8 cellular contexts compared by ENCODE assay signal in the genomic region with DNA sequence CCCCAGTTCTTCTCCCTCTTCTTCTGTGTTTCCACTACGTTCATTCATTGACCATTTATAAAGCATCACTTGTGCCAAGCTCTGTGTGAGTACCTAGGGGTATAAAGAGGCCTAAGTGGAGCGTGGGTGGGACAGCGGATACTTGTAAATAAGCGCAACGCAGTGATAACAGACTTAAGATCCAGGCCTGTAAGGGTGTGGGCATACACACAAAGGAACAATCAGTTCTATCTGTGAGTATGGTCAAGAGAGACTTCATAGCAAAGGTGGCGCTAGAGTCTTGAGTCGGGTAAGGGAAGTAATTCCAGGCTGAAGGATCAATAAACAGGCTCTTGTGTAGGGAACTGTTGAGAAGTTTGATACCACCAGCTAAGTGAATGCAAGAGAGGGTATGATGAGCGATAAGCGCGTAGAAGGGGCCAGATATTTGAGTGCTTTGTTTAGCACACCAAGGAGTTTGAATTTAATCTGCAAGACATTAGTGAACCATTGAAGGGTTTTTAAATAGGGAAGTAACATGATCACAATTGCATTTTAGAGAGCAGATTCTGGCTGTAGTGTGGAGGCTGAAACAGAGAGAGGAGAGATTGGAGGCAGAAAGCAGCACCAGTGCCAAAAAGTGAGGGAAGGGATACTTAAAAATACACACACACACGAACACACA. TPM values are rescaled to one million over a fixed set of nuclear protein-coding genes. Genes with fewer than 3 reads are reported as not detected.
DNase-seq lines count a peak whose midpoint lies in the region; ATAC-seq and TF ChIP-seq lines count a peak whose summit lies in the region.

No MANE protein-coding gene starts in this region.

- no peaks in the 10 kb centered on the region for H3K9me3 Mint-ChIP-seq in activated CD4-positive, alpha-beta T cell treated with anti-CD3 and anti-CD28 coated beads, Interleukin-2, amount 10 ng/mL, durations not matched to agents 7 days and 5 days
- peaks cover 6% of the 10 kb centered on the region for H3K9me3 Mint-ChIP-seq in glutamatergic neuron (ENCODE audit: unreplicated experiment)

- peak overlapping the region; percentile 76 for H3K27ac Mint-ChIP-seq in activated CD4-positive, alpha-beta T cell treated with anti-CD3 and anti-CD28 coated beads, Interleukin-2, amount 10 ng/mL, durations not matched to agents 7 days and 5 days
- no peak overlapping the region for H3K27ac Mint-ChIP-seq in glutamatergic neuron (ENCODE audit: unreplicated experiment)

- H3K79me2 ChIP-seq in SU-DHL-6 (ENCODE audit: insufficient read depth, low read length), result peaks cover 34% of the 10 kb centered on the region

- H3K4me3 ChIP-seq in SU-DHL-6 (ENCODE audit: insufficient read depth, low read length, poor library complexity, severe bottlenecking) (no peak overlapping the region), stomach smooth muscle (ENCODE audit: low read length in 2 of 2) (peak overlapping the region; percentile 82 to 93)

- TF ChIP-seq CTCF in SU-DHL-6 (IDR thresholded peaks at IDR 0.05; ENCODE audit: insufficient read depth, low read length, poor library complexity, severe bottlenecking) (no peak), glutamatergic neuron (IDR thresholded peaks at IDR 0.05; ENCODE audit: partially characterized antibody, unreplicated experiment) (no peak)

- peaks cover 18% of the 10 kb centered on the region for H4K20me1 ChIP-seq in SU-DHL-6 (ENCODE audit: low read depth, low read length)

- H3K9me3 ChIP-seq in SU-DHL-6 (ENCODE audit: insufficient read depth, low read length), result no peaks in the 10 kb centered on the region
- H3K9me3 ChIP-seq in stomach smooth muscle (ENCODE audit: control insufficient read depth in 2 of 2, low read length in 2 of 2), result no peaks in the 10 kb centered on the region

- H3F3A ChIP-seq in SU-DHL-6 (ENCODE audit: insufficient read depth), result peaks cover 19% of the 10 kb centered on the region

- no peaks in the 10 kb centered on the region for H3K27me3 ChIP-seq in SU-DHL-6 (ENCODE audit: low read length)
- H3K27me3 ChIP-seq in stomach smooth muscle (ENCODE audit: control insufficient read depth in 1 of 2, insufficient read depth in 2 of 2, low read length in 2 of 2), result no peaks in the 10 kb centered on the region

- POLR2A ChIA-PET in activated CD4-positive, alpha-beta T cell treated with anti-CD3 and anti-CD28 coated beads, Interleukin-2, amount 10 ng/mL, durations not matched to agents 7 days and 5 days (lab: Charles Lee), result no interaction called here

- peak overlapping the region; percentile 79 for H3K4me3 Mint-ChIP-seq in activated CD4-positive, alpha-beta T cell treated with anti-CD3 and anti-CD28 coated beads, Interleukin-2, amount 10 ng/mL, durations not matched to agents 7 days and 5 days
- H3K4me3 Mint-ChIP-seq in glutamatergic neuron (ENCODE audit: unreplicated experiment), result peak overlapping the region; percentile 90

- ATAC-seq in GM21515 (IDR thresholded peaks at IDR 0.05; ENCODE audit: unreplicated experiment), result no peak
- no peak for ATAC-seq in HG03354 (IDR thresholded peaks at IDR 0.05; ENCODE audit: poor library complexity, severe bottlenecking, unreplicated experiment)

- H3K36me3 ChIP-seq in SU-DHL-6 (ENCODE audit: low read length) (no peaks in the 10 kb centered on the region), stomach smooth muscle (ENCODE audit: control insufficient read depth in 2 of 2, insufficient read depth in 2 of 2, low read length in 2 of 2) (no peaks in the 10 kb centered on the region)

- CTCF ChIA-PET in activated CD4-positive, alpha-beta T cell treated with anti-CD3 and anti-CD28 coated beads, Interleukin-2, amount 10 ng/mL, durations not matched to agents 7 days and 5 days (lab: Charles Lee), result interaction anchor here (0.8 to 2.4 kb wide), 4 partner anchors 9 to 24 kb away, joined by 3 to 8 read pairs (median 4); no protein-coding TSS in a partner anchor

- peaks cover 8% of the 10 kb centered on the region for H3K4me1 ChIP-seq in stomach smooth muscle (ENCODE audit: control insufficient read depth, insufficient read depth, low read length)

- H3K4me1 Mint-ChIP-seq in activated CD4-positive, alpha-beta T cell treated with anti-CD3 and anti-CD28 coated beads, Interleukin-2, amount 10 ng/mL, durations not matched to agents 7 days and 5 days, result peaks cover 34% of the 10 kb centered on the region
- H3K4me1 Mint-ChIP-seq in glutamatergic neuron (ENCODE audit: low read depth, unreplicated experiment), result peaks cover 17% of the 10 kb centered on the region

- peaks cover 2% of the 10 kb centered on the region for H3K27me3 Mint-ChIP-seq in activated CD4-positive, alpha-beta T cell treated with anti-CD3 and anti-CD28 coated beads, Interleukin-2, amount 10 ng/mL, durations not matched to agents 7 days and 5 days
- peaks cover 7% of the 10 kb centered on the region for H3K27me3 Mint-ChIP-seq in glutamatergic neuron (ENCODE audit: unreplicated experiment)

- peak overlapping the region; percentile 69; the same call in 1 of the 2 replicates for H3K9ac ChIP-seq in SU-DHL-6 (ENCODE audit: low read length)
- H3K9ac ChIP-seq in stomach smooth muscle (ENCODE audit: low read length in 2 of 2), result peak overlapping the region in 1 of 2 donors; percentile 78

- no peaks in the 10 kb centered on the region for H3K9me2 ChIP-seq in SU-DHL-6 (replicated peaks; ENCODE audit: insufficient read depth, low read length)

- H3K4me2 ChIP-seq in SU-DHL-6 (ENCODE audit: low read depth, low read length, poor library complexity, severe bottlenecking), result peak overlapping the region; percentile 81

- H3K27ac ChIP-seq in SU-DHL-6 (ENCODE audit: low read depth, low read length) (no peak overlapping the region), stomach smooth muscle (ENCODE audit: low read length) (no peak overlapping the region)

- H3K36me3 Mint-ChIP-seq in activated CD4-positive, alpha-beta T cell treated with anti-CD3 and anti-CD28 coated beads, Interleukin-2, amount 10 ng/mL, durations not matched to agents 7 days and 5 days (ENCODE audit: low read depth), result no peaks in the 10 kb centered on the region
- H3K36me3 Mint-ChIP-seq in glutamatergic neuron (ENCODE audit: unreplicated experiment), result no peaks in the 10 kb centered on the region

- H2AFZ ChIP-seq in SU-DHL-6 (ENCODE audit: low read depth, low read length, severe bottlenecking), result peak overlapping the region; percentile 92

- no peak for DNase-seq in activated CD4-positive, alpha-beta T cell treated with anti-CD3 and anti-CD28 coated beads, Interleukin-2, amount 10 ng/mL, durations not matched to agents 7 days and 5 days
- DNase-seq in activated CD4-positive, alpha-beta T cell treated with anti-CD3 and anti-CD28 coated beads for 48 hours, result no peak
- DNase-seq in glutamatergic neuron, result no peak
- no peak for DNase-seq in retina

RNA-seq across cellular contexts. Expression of a gene that starts 1.0 kb away (rescaled TPM):
- total RNA-seq in activated CD4-positive, alpha-beta T cell treated with anti-CD3 and anti-CD28 coated beads, Interleukin-2, amount 10 ng/mL, durations not matched to agents 7 days and 5 days, result 10 to 100 TPM in 1 of 2 experiments, 1 to 10 TPM in 1; 8.0 to 10.2 TPM
- total RNA-seq in glutamatergic neuron (ENCODE audit: unreplicated experiment), result 3.4 TPM
